12 cellular contexts compared by ENCODE assay signal in the genomic region with DNA sequence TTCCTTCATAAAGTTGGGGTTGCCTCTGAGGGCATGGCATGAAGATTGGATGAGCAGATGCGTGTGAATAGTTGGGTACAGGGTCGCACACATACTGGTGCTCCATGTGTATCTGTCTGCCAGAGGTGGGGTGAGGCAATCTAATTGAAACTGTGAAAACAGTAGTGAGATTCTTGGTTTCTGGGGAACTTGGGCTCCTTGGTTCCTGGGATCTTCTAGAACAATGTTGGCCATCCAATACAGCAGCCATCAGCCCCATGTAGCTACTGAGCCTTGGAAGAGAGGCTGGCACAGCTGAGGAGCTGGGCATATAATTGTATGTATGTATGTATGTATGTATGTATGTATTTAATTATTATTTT. TPM values are rescaled to one million over a fixed set of nuclear protein-coding genes. Genes with fewer than 3 reads are reported as not detected.
A peak's percentile ranks its signal among the peaks of the same experiment; 100 is the strongest.
DNase-seq lines count a peak whose midpoint lies in the region; ATAC-seq and TF ChIP-seq lines count a peak whose summit lies in the region.
"Had no signal": no experiment of that assay in that cellular context is flagged by ENCODE, and none has a peak within 500 bp of the region (broad histone marks: within the 10 kb centered on the region; RNA-seq: fewer than 3 reads in every experiment).

No MANE protein-coding gene starts in this region.

- no peaks in the 10 kb centered on the region for H3K9me3 Mint-ChIP-seq in CD4-positive, alpha-beta T cell
- no peaks in the 10 kb centered on the region for H3K9me3 Mint-ChIP-seq in IgD-negative memory B cell
- no peaks in the 10 kb centered on the region for H3K9me3 Mint-ChIP-seq in activated T-helper 1 cell treated with anti-CD3 and anti-CD28 coated beads, Interleukin-12 subunit alpha, Interleukin-12 subunit beta, Interleukin-2, Interleukin-4 antibody, amounts not matched to agents 30 ng/mL and 10 ng/mL and 1 ng/mL, durations not matched to agents 14 hours and 24 hours and 36 hours
- no peaks in the 10 kb centered on the region for H3K9me3 Mint-ChIP-seq in naive thymus-derived CD8-positive, alpha-beta T cell

- peaks cover 41% of the 10 kb centered on the region for H3K36me3 Mint-ChIP-seq in CD4-positive, alpha-beta T cell (ENCODE audit: low read depth)
- peaks cover 4% of the 10 kb centered on the region for H3K36me3 Mint-ChIP-seq in IgD-negative memory B cell
- peaks cover 34% of the 10 kb centered on the region for H3K36me3 Mint-ChIP-seq in activated T-helper 1 cell treated with anti-CD3 and anti-CD28 coated beads, Interleukin-12 subunit alpha, Interleukin-12 subunit beta, Interleukin-2, Interleukin-4 antibody, amounts not matched to agents 30 ng/mL and 10 ng/mL and 1 ng/mL, durations not matched to agents 14 hours and 24 hours and 36 hours (ENCODE audit: low read depth)
- peaks cover 0 to 27% (median 5%) of the 10 kb centered on the region in 3 donors for H3K36me3 Mint-ChIP-seq in naive thymus-derived CD8-positive, alpha-beta T cell

- no peaks in the 10 kb centered on the region for H3K27me3 Mint-ChIP-seq in CD4-positive, alpha-beta T cell
- peaks cover 4% of the 10 kb centered on the region for H3K27me3 Mint-ChIP-seq in IgD-negative memory B cell
- no peaks in the 10 kb centered on the region for H3K27me3 Mint-ChIP-seq in activated T-helper 1 cell treated with anti-CD3 and anti-CD28 coated beads, Interleukin-12 subunit alpha, Interleukin-12 subunit beta, Interleukin-2, Interleukin-4 antibody, amounts not matched to agents 30 ng/mL and 10 ng/mL and 1 ng/mL, durations not matched to agents 14 hours and 24 hours and 36 hours (ENCODE audit: insufficient read depth)
- H3K27me3 Mint-ChIP-seq in naive thymus-derived CD8-positive, alpha-beta T cell, result no peaks in the 10 kb centered on the region

- DNase-seq in CD4-positive, alpha-beta T cell, result no peak
- DNase-seq in activated T-helper 1 cell treated with anti-CD3 and anti-CD28 coated beads, Interleukin-12 subunit alpha, Interleukin-12 subunit beta, Interleukin-2, Interleukin-4 antibody, amounts not matched to agents 30 ng/mL and 10 ng/mL and 1 ng/mL, durations not matched to agents 14 hours and 24 hours and 36 hours (ENCODE audit: low spot score), result no peak
- DNase-seq in naive thymus-derived CD8-positive, alpha-beta T cell, result no peak
- DNase-seq in left ventricle myocardium inferior, result no peak
- DNase-seq in NCI-H1930 (lab: John Stamatoyannopoulos, UW), result no peak
- DNase-seq in 8988T, result no peak
- DNase-seq: Caco-2, NCI-H1436 treated with DMSO at 0.1 percent for 48 hours had no signal

- POLR2A ChIA-PET in CD4-positive, alpha-beta T cell (lab: Charles Lee), result interaction anchor here (1.1 to 3.3 kb wide), 9 partner anchors 10 to 248 kb away, joined by 3 to 19 read pairs (median 7); partner anchors contain the start of genes JAK3, MAP1S and RPL18A
- POLR2A ChIA-PET in naive thymus-derived CD8-positive, alpha-beta T cell (lab: Charles Lee), result interaction anchor here (1.0 to 1.9 kb wide), 6 partner anchors 11 to 241 kb away, joined by 3 to 15 read pairs (median 4); partner anchors contain the start of genes MAP1S, PGLS and RPL18A

- H3K27ac ChIP-seq in CD4-positive, alpha-beta T cell (ENCODE audit: low read depth, low read length), result peak overlapping the region; percentile 88
- no peak overlapping the region for H3K27ac ChIP-seq in left ventricle myocardium inferior (replicated peaks)

- no peaks in the 10 kb centered on the region for H3K27me3 ChIP-seq in CD4-positive, alpha-beta T cell (ENCODE audit: control insufficient read depth, insufficient read depth, low read length)
- peaks cover 4% of the 10 kb centered on the region for H3K27me3 ChIP-seq in left ventricle myocardium inferior (ENCODE audit: low read depth)

- TF ChIP-seq CTCF in CD4-positive, alpha-beta T cell (IDR thresholded peaks at IDR 0.05), result no peak
- TF ChIP-seq CTCF in left ventricle myocardium inferior (IDR thresholded peaks at IDR 0.05; ENCODE audit: borderline replicate concordance), result no peak

- intact Hi-C loops in CD4-positive, alpha-beta T cell (cut with DNase I, micrococcal nuclease), result loop anchor here in 1 of 2 experiments (2.0 kb wide), 1 partner anchor 33 kb away; no protein-coding TSS in a partner anchor
- intact Hi-C loops in activated T-helper 1 cell treated with anti-CD3 and anti-CD28 coated beads, Interleukin-12 subunit alpha, Interleukin-12 subunit beta, Interleukin-2, Interleukin-4 antibody, amounts not matched to agents 30 ng/mL and 10 ng/mL and 1 ng/mL, durations not matched to agents 14 hours and 24 hours and 36 hours (cut with micrococcal nuclease), result loop anchor here (1.0 to 5.0 kb wide), 3 partner anchors 33 to 215 kb away; partner anchors contain the start of gene MAP1S
- intact Hi-C loops in left ventricle myocardium inferior (cut with micrococcal nuclease), result no loop called here

- no peaks in the 10 kb centered on the region for H3K9me3 ChIP-seq in CD4-positive, alpha-beta T cell (ENCODE audit: control insufficient read depth, low read length)
- no peaks in the 10 kb centered on the region for H3K9me3 ChIP-seq in left ventricle myocardium inferior (replicated peaks)
- H3K9me3 ChIP-seq: Caco-2 had no signal

- peaks cover 12% of the 10 kb centered on the region for H3K4me1 ChIP-seq in left ventricle myocardium inferior
- H3K4me1 ChIP-seq: Caco-2 had no signal

- H3K4me3 ChIP-seq in left ventricle myocardium inferior, result no peak overlapping the region

- no peak for ATAC-seq in CD4-positive, alpha-beta T cell (ENCODE audit: poor library complexity)
- ATAC-seq in naive thymus-derived CD8-positive, alpha-beta T cell, result no peak
- no peak for ATAC-seq in HG03108 (IDR thresholded peaks at IDR 0.05; ENCODE audit: unreplicated experiment)

- CTCF ChIA-PET in CD4-positive, alpha-beta T cell (lab: Charles Lee), result interaction anchor here (1.0 to 1.9 kb wide), 3 partner anchors 101 to 181 kb away, joined by 3 to 6 read pairs (median 6); partner anchors contain the start of genes CCDC124 and RPL18A

- H3K36me3 ChIP-seq in left ventricle myocardium inferior, result no peaks in the 10 kb centered on the region

- peak overlapping the region; percentile 91 for H3K27ac Mint-ChIP-seq in CD4-positive, alpha-beta T cell
- H3K27ac Mint-ChIP-seq in IgD-negative memory B cell, result peak overlapping the region; percentile 88 to 98 (median 94)
- peak overlapping the region; percentile 99 for H3K27ac Mint-ChIP-seq in activated T-helper 1 cell treated with anti-CD3 and anti-CD28 coated beads, Interleukin-12 subunit alpha, Interleukin-12 subunit beta, Interleukin-2, Interleukin-4 antibody, amounts not matched to agents 30 ng/mL and 10 ng/mL and 1 ng/mL, durations not matched to agents 14 hours and 24 hours and 36 hours
- H3K27ac Mint-ChIP-seq in naive thymus-derived CD8-positive, alpha-beta T cell, result peak overlapping the region; percentile 85 to 97 (median 96)
- H3K27ac Mint-ChIP-seq: progenitor cell of endocrine pancreas had no signal

- peak overlapping the region; percentile 96 for H3K4me3 Mint-ChIP-seq in CD4-positive, alpha-beta T cell
- peak overlapping the region; percentile 83 to 95 (median 89) for H3K4me3 Mint-ChIP-seq in IgD-negative memory B cell
- peak overlapping the region; percentile 97 for H3K4me3 Mint-ChIP-seq in activated T-helper 1 cell treated with anti-CD3 and anti-CD28 coated beads, Interleukin-12 subunit alpha, Interleukin-12 subunit beta, Interleukin-2, Interleukin-4 antibody, amounts not matched to agents 30 ng/mL and 10 ng/mL and 1 ng/mL, durations not matched to agents 14 hours and 24 hours and 36 hours
- H3K4me3 Mint-ChIP-seq in naive thymus-derived CD8-positive, alpha-beta T cell, result peak overlapping the region; percentile 88 to 97 (median 94)

- peaks cover 66% of the 10 kb centered on the region for H3K4me1 Mint-ChIP-seq in CD4-positive, alpha-beta T cell (ENCODE audit: low read depth)
- peaks cover 43 to 54% (median 50%) of the 10 kb centered on the region in 3 donors for H3K4me1 Mint-ChIP-seq in IgD-negative memory B cell
- peaks cover 68% of the 10 kb centered on the region for H3K4me1 Mint-ChIP-seq in activated T-helper 1 cell treated with anti-CD3 and anti-CD28 coated beads, Interleukin-12 subunit alpha, Interleukin-12 subunit beta, Interleukin-2, Interleukin-4 antibody, amounts not matched to agents 30 ng/mL and 10 ng/mL and 1 ng/mL, durations not matched to agents 14 hours and 24 hours and 36 hours (ENCODE audit: low read depth)
- peaks cover 30 to 80% (median 72%) of the 10 kb centered on the region in 4 donors for H3K4me1 Mint-ChIP-seq in naive thymus-derived CD8-positive, alpha-beta T cell

RNA-seq across cellular contexts. Expression of gene FCHO1, which starts 0.6 kb away (rescaled TPM):
- 10 to 100 TPM; 40.7 to 43.1 TPM for total RNA-seq in CD4-positive, alpha-beta T cell
- polyA plus RNA-seq in IgD-negative memory B cell, result 42.4 TPM
- 88.6 and 93.6 TPM in 2 replicates for total RNA-seq in activated T-helper 1 cell treated with anti-CD3 and anti-CD28 coated beads, Interleukin-12 subunit alpha, Interleukin-12 subunit beta, Interleukin-2, Interleukin-4 antibody, amounts not matched to agents 30 ng/mL and 10 ng/mL and 1 ng/mL, durations not matched to agents 14 hours and 24 hours and 36 hours
- 10 to 100 TPM; 94.1 to 99.7 TPM for total RNA-seq in naive thymus-derived CD8-positive, alpha-beta T cell
- polyA plus RNA-seq in naive thymus-derived CD8-positive, alpha-beta T cell, result 10 to 100 TPM; 11.2 to 31.8 (median 16.4) TPM
- total RNA-seq in left ventricle myocardium inferior, result 0.71 TPM

RNA-seq across cellular contexts. Expression of gene MAP1S, which starts 32.6 kb away (rescaled TPM):
- 10 to 100 TPM; 18.1 to 21.4 TPM for total RNA-seq in CD4-positive, alpha-beta T cell
- polyA plus RNA-seq in IgD-negative memory B cell, result 50.3 TPM
- 81.7 and 83.7 TPM in 2 replicates for total RNA-seq in activated T-helper 1 cell treated with anti-CD3 and anti-CD28 coated beads, Interleukin-12 subunit alpha, Interleukin-12 subunit beta, Interleukin-2, Interleukin-4 antibody, amounts not matched to agents 30 ng/mL and 10 ng/mL and 1 ng/mL, durations not matched to agents 14 hours and 24 hours and 36 hours
- 10 to 100 TPM; 50.1 to 54.2 TPM for total RNA-seq in naive thymus-derived CD8-positive, alpha-beta T cell
- 10 to 100 TPM; 13.8 to 40.0 (median 18.7) TPM for polyA plus RNA-seq in naive thymus-derived CD8-positive, alpha-beta T cell
- total RNA-seq in left ventricle myocardium inferior, result 21.4 TPM

RNA-seq across cellular contexts. Expression of gene B3GNT3, which starts 43.0 kb away (rescaled TPM):
- total RNA-seq in CD4-positive, alpha-beta T cell, result under 1 TPM; 0.39 to 0.52 TPM
- not detected for polyA plus RNA-seq in IgD-negative memory B cell
- total RNA-seq in activated T-helper 1 cell treated with anti-CD3 and anti-CD28 coated beads, Interleukin-12 subunit alpha, Interleukin-12 subunit beta, Interleukin-2, Interleukin-4 antibody, amounts not matched to agents 30 ng/mL and 10 ng/mL and 1 ng/mL, durations not matched to agents 14 hours and 24 hours and 36 hours, result not detected in 2 replicates
- total RNA-seq in naive thymus-derived CD8-positive, alpha-beta T cell, result not detected
- under 1 TPM in 2 of 3 donors, not detected in 1; 0.13 to 0.20 TPM for polyA plus RNA-seq in naive thymus-derived CD8-positive, alpha-beta T cell
- not detected for total RNA-seq in left ventricle myocardium inferior
- total RNA-seq: H4, progenitor cell of endocrine pancreas had no signal

Comparison
In these comparisons a context has a peak if more than half of its experiments do, and no peak if none do; other contexts are left out.
1. RNA of gene FCHO1, which starts 0.6 kb away (total RNA-seq): 94.1 to 99.7 TPM in naive thymus-derived CD8-positive, alpha-beta T cell, 88.6 to 93.6 TPM in activated T-helper 1 cell treated with anti-CD3 and anti-CD28 coated beads, Interleukin-12 subunit alpha, Interleukin-12 subunit beta, Interleukin-2, Interleukin-4 antibody, amounts not matched to agents 30 ng/mL and 10 ng/mL and 1 ng/mL, durations not matched to agents 14 hours and 24 hours and 36 hours and 40.7 to 43.1 TPM in CD4-positive, alpha-beta T cell; 0.71 TPM in left ventricle myocardium inferior (single experiment); every median in the first group is over 10 times any median in the second.
2. Peak in every context shown above with its lines, with median percentiles within 50 percentile points of each other: H3K27ac Mint-ChIP-seq and H3K4me3 Mint-ChIP-seq.